In genomic region chr10:92699518-92700272, GRCh38 we compare ENCODE assay signal across 8 cellular contexts. TPM values are rescaled to one million over a fixed set of nuclear protein-coding genes. Genes with fewer than 3 reads are reported as not detected.
DNase-seq lines count a peak whose midpoint lies in the region; ATAC-seq and TF ChIP-seq lines count a peak whose summit lies in the region.

No MANE protein-coding gene starts in this region.

- ATAC-seq in heart right ventricle (peak; percentile 34 to 89 (median 66)), GM19395 (IDR thresholded peaks at IDR 0.05; ENCODE audit: unreplicated experiment) (no peak), GM19397 (IDR thresholded peaks at IDR 0.05; ENCODE audit: unreplicated experiment) (no peak)

- intact Hi-C loops in activated T-helper 1 cell treated with anti-CD3 and anti-CD28 coated beads, Interleukin-12 subunit alpha, Interleukin-12 subunit beta, Interleukin-2, Interleukin-4 antibody, amounts not matched to agents 30 ng/mL and 10 ng/mL and 1 ng/mL, durations not matched to agents 14 hours and 24 hours and 36 hours (cut with micrococcal nuclease): loop anchor here (1.0 to 10.0 kb wide), 2 partner anchors 8 to 185 kb away; no protein-coding TSS in a partner anchor
- intact Hi-C loops in heart right ventricle (cut with DNase I): loop anchor here in 4 of 10 donors (5.0 to 10.0 kb wide), 3 partner anchors 58 to 145 kb away; partner anchors contain the start of gene EXOC6 (in 1 of the 4)

- H3K27ac ChIP-seq in heart right ventricle (peak overlapping the region in 4 of 10 donors; percentile 23 to 56 (median 34)), rectal smooth muscle tissue (ENCODE audit: low read depth, low read length) (peak overlapping the region; percentile 56)

- DNase-seq in ELR (ENCODE audit: low read depth) (peak; percentile 74), NCI-H146 (lab: John Stamatoyannopoulos, UW) (peak; percentile 65), heart right ventricle (peak; percentile 31 to 45), pons (ENCODE audit: low spot score) (no peak)
- no peak for DNase-seq in activated T-helper 1 cell treated with anti-CD3 and anti-CD28 coated beads, Interleukin-12 subunit alpha, Interleukin-12 subunit beta, Interleukin-2, Interleukin-4 antibody, amounts not matched to agents 30 ng/mL and 10 ng/mL and 1 ng/mL, durations not matched to agents 14 hours and 24 hours and 36 hours (ENCODE audit: low spot score)

- no peak overlapping the region for H3K27ac Mint-ChIP-seq in activated T-helper 1 cell treated with anti-CD3 and anti-CD28 coated beads, Interleukin-12 subunit alpha, Interleukin-12 subunit beta, Interleukin-2, Interleukin-4 antibody, amounts not matched to agents 30 ng/mL and 10 ng/mL and 1 ng/mL, durations not matched to agents 14 hours and 24 hours and 36 hours

- H3K36me3 Mint-ChIP-seq in activated T-helper 1 cell treated with anti-CD3 and anti-CD28 coated beads, Interleukin-12 subunit alpha, Interleukin-12 subunit beta, Interleukin-2, Interleukin-4 antibody, amounts not matched to agents 30 ng/mL and 10 ng/mL and 1 ng/mL, durations not matched to agents 14 hours and 24 hours and 36 hours (ENCODE audit: low read depth): no peaks in the 10 kb centered on the region

- peak overlapping the region; percentile 80 for H3K4me3 Mint-ChIP-seq in activated T-helper 1 cell treated with anti-CD3 and anti-CD28 coated beads, Interleukin-12 subunit alpha, Interleukin-12 subunit beta, Interleukin-2, Interleukin-4 antibody, amounts not matched to agents 30 ng/mL and 10 ng/mL and 1 ng/mL, durations not matched to agents 14 hours and 24 hours and 36 hours

- peaks cover 0 to 82% (median 57%) of the 10 kb centered on the region in 7 donors for H3K27me3 ChIP-seq in heart right ventricle
- peaks cover 3% of the 10 kb centered on the region for H3K27me3 ChIP-seq in rectal smooth muscle tissue (ENCODE audit: control insufficient read depth, insufficient read depth, low read length)

- H3K27me3 Mint-ChIP-seq in activated T-helper 1 cell treated with anti-CD3 and anti-CD28 coated beads, Interleukin-12 subunit alpha, Interleukin-12 subunit beta, Interleukin-2, Interleukin-4 antibody, amounts not matched to agents 30 ng/mL and 10 ng/mL and 1 ng/mL, durations not matched to agents 14 hours and 24 hours and 36 hours (ENCODE audit: insufficient read depth): peaks cover 65% of the 10 kb centered on the region

- H3K4me1 Mint-ChIP-seq in activated T-helper 1 cell treated with anti-CD3 and anti-CD28 coated beads, Interleukin-12 subunit alpha, Interleukin-12 subunit beta, Interleukin-2, Interleukin-4 antibody, amounts not matched to agents 30 ng/mL and 10 ng/mL and 1 ng/mL, durations not matched to agents 14 hours and 24 hours and 36 hours (ENCODE audit: low read depth): peaks cover 19% of the 10 kb centered on the region

- 1% methylated on average over 32 of the region's 32 CpGs for WGBS in heart right ventricle, 2 donors

- H3K9ac ChIP-seq in rectal smooth muscle tissue (ENCODE audit: low read length): peak overlapping the region; percentile 10

- H3K9me3 Mint-ChIP-seq in activated T-helper 1 cell treated with anti-CD3 and anti-CD28 coated beads, Interleukin-12 subunit alpha, Interleukin-12 subunit beta, Interleukin-2, Interleukin-4 antibody, amounts not matched to agents 30 ng/mL and 10 ng/mL and 1 ng/mL, durations not matched to agents 14 hours and 24 hours and 36 hours: no peaks in the 10 kb centered on the region

- H3K4me3 ChIP-seq in heart right ventricle (peak overlapping the region; percentile 18 to 57 (median 44)), rectal smooth muscle tissue (ENCODE audit: low read length) (peak overlapping the region; percentile 66)

- no peaks in the 10 kb centered on the region for H3K9me3 ChIP-seq in heart right ventricle

- no peak for TF ChIP-seq CTCF in heart right ventricle (IDR thresholded peaks at IDR 0.05)

- peaks cover 0 to 33% (median 12%) of the 10 kb centered on the region in 9 donors for H3K4me1 ChIP-seq in heart right ventricle
- H3K4me1 ChIP-seq in rectal smooth muscle tissue (ENCODE audit: control insufficient read depth, insufficient read depth, low read length): peaks cover 2% of the 10 kb centered on the region

- H3K36me3 ChIP-seq in heart right ventricle (peaks cover 0 to 15% (median 1%) of the 10 kb centered on the region in 9 donors), rectal smooth muscle tissue (ENCODE audit: control insufficient read depth, insufficient read depth, low read length) (no peaks in the 10 kb centered on the region)

RNA-seq across cellular contexts. Expression of gene HHEX, which starts 9.9 kb away (rescaled TPM):
- 0.16 and 0.32 TPM in 2 replicates for total RNA-seq in activated T-helper 1 cell treated with anti-CD3 and anti-CD28 coated beads, Interleukin-12 subunit alpha, Interleukin-12 subunit beta, Interleukin-2, Interleukin-4 antibody, amounts not matched to agents 30 ng/mL and 10 ng/mL and 1 ng/mL, durations not matched to agents 14 hours and 24 hours and 36 hours
- total RNA-seq in heart right ventricle: 1 to 10 TPM; 1.8 to 8.7 (median 4.3) TPM
- 1 to 10 TPM; 3.8 to 5.2 TPM for polyA plus RNA-seq in heart right ventricle

Comparison
In these comparisons a context has a peak if more than half of its experiments do, and no peak if none do; other contexts are left out.
1. DNase-seq: peak in ELR (single experiment), NCI-H146 (single experiment) and heart right ventricle (2 of 2); none in activated T-helper 1 cell treated with anti-CD3 and anti-CD28 coated beads, Interleukin-12 subunit alpha, Interleukin-12 subunit beta, Interleukin-2, Interleukin-4 antibody, amounts not matched to agents 30 ng/mL and 10 ng/mL and 1 ng/mL, durations not matched to agents 14 hours and 24 hours and 36 hours (single experiment) and pons (single experiment).
2. ATAC-seq: peak in heart right ventricle (8 of 8); none in GM19395 (single experiment) and GM19397 (single experiment).